ENCODE assay signal across 8 cellular contexts in genomic region chr11:128451651-128452470, GRCh38.
DNase-seq lines count a peak whose midpoint lies in the region; ATAC-seq and TF ChIP-seq lines count a peak whose summit lies in the region.

No MANE protein-coding gene starts in this region.

- peak; percentile 52; the same call in 1 of the 2 replicates for ATAC-seq in Panc1
- ATAC-seq in psoas muscle: peak; percentile 50 to 77 (median 52)
- no peak for ATAC-seq in GM21381 (IDR thresholded peaks at IDR 0.05; ENCODE audit: unreplicated experiment)

- H3K36me3 ChIP-seq in Panc1 (ENCODE audit: control insufficient read depth, insufficient read depth, low read length) (no peaks in the 10 kb centered on the region), psoas muscle (ENCODE audit: insufficient read depth in 1 of 2, low read depth in 1 of 2) (no peaks in the 10 kb centered on the region)

- TF ChIP-seq CTCF in Panc1 (IDR thresholded peaks at IDR 0.05) (no peak), fibroblast of the aortic adventitia (IDR thresholded peaks at IDR 0.05; ENCODE audit: insufficient read depth, low read length) (peak; percentile 16), psoas muscle (IDR thresholded peaks at IDR 0.05) (no peak)

- WGBS in psoas muscle, 3 donors: 33 to 62% (median 37%) methylated on average over 26 of the region's 26 CpGs

- H3K4me1 ChIP-seq in Panc1 (ENCODE audit: control insufficient read depth, insufficient read depth, low read length): peaks cover 10% of the 10 kb centered on the region
- peaks cover 29% of the 10 kb centered on the region for H3K4me1 ChIP-seq in psoas muscle

- no TSS peak for BruUV-seq in Panc1 (replicated peaks; lab: Mats Ljungman, UMichigan)

- H3K4me3 ChIP-seq in Panc1 (ENCODE audit: low read depth in 2 of 2, low read length in 2 of 2): peak overlapping the region; percentile 17 to 28
- H3K4me3 ChIP-seq in fibroblast of the aortic adventitia (ENCODE audit: low read depth, low read length): peak overlapping the region; percentile 36
- H3K4me3 ChIP-seq in psoas muscle: peak overlapping the region; percentile 54

- H3K9me3 ChIP-seq in Panc1 (ENCODE audit: control insufficient read depth, insufficient read depth, low read depth, low read length) (no peaks in the 10 kb centered on the region), psoas muscle (no peaks in the 10 kb centered on the region)

- H3K27me3 ChIP-seq in Panc1 (ENCODE audit: control insufficient read depth, insufficient read depth, low read length): no peaks in the 10 kb centered on the region
- H3K27me3 ChIP-seq in psoas muscle (ENCODE audit: insufficient read depth in 3 of 3, low read length in 2 of 3): no peaks in the 10 kb centered on the region

- POLR2A ChIA-PET in Panc1 (lab: Charles Lee): no interaction called here

- in situ Hi-C loops in Panc1 (cut with HindIII; ENCODE audit: low pct_unique_long_range_greater_than_20kb, low sequenced_read_pairs): no loop called here

- DNase-seq in DMS79 treated with DMSO at 0.1 percent for 48 hours (lab: John Stamatoyannopoulos, UW) (peak; percentile 28), Panc1 (ENCODE audit: low read depth, low spot score) (no peak), fibroblast of the aortic adventitia (ENCODE audit: low read depth) (peak; percentile 80), psoas muscle (peak; percentile 60 to 77), glomerular visceral epithelial cell (ENCODE audit: extremely low spot score) (no peak), iPS-NIHi11 (ENCODE audit: low spot score) (no peak)
- no peak for DNase-seq in stimulated activated CD4-positive, alpha-beta T cell treated with anti-CD3 and anti-CD28 coated beads, Interleukin-4, amount 100 ng/mL, for 1 hour

- H3K27ac ChIP-seq in Panc1 (ENCODE audit: low read length) (no peak overlapping the region), psoas muscle (peak overlapping the region; percentile 1)

- CTCF ChIA-PET in Panc1 (lab: Charles Lee): interaction anchor here (0.6 to 0.7 kb wide), 3 partner anchors 38 to 281 kb away, joined by 3 to 6 read pairs (median 4); no protein-coding TSS in a partner anchor

- intact Hi-C loops in Panc1 (cut with micrococcal nuclease; ENCODE audit: unreplicated experiment) (no loop called here), psoas muscle (cut with DNase I) (loop anchor here in 1 of 2 donors (10.0 kb wide), 1 partner anchor 157 kb away; no protein-coding TSS in a partner anchor)

Comparison
In these comparisons a context has a peak if more than half of its experiments do, and no peak if none do; other contexts are left out.
1. DNase-seq: peak in DMS79 treated with DMSO at 0.1 percent for 48 hours (single experiment), fibroblast of the aortic adventitia (single experiment) and psoas muscle (2 of 2); none in Panc1 (single experiment), glomerular visceral epithelial cell (single experiment), stimulated activated CD4-positive, alpha-beta T cell treated with anti-CD3 and anti-CD28 coated beads, Interleukin-4, amount 100 ng/mL, for 1 hour (single experiment) and iPS-NIHi11 (single experiment).
2. Peak in every context shown above with its lines, with median percentiles within 50 percentile points of each other: H3K4me3 ChIP-seq.